In genomic region chr9:92432972-92433548, GRCh38 we compare ENCODE assay signal across 23 cellular contexts. TPM values are rescaled to one million over a fixed set of nuclear protein-coding genes. Genes with fewer than 3 reads are reported as not detected.
"Had no signal": no experiment of that assay in that cellular context is flagged by ENCODE, and none has a peak within 500 bp of the region (broad histone marks: within the 10 kb centered on the region; RNA-seq: fewer than 3 reads in every experiment).

No MANE protein-coding gene starts in this region.

- H3K4me1 Mint-ChIP-seq: activated CD4-positive, alpha-beta T cell treated with anti-CD3 and anti-CD28 coated beads, Interleukin-2, amount 10 ng/mL, durations not matched to agents 7 days and 5 days; activated T-helper 17 cell treated with anti-CD3 and anti-CD28 coated beads, Interleukin-2, amount 50 U/mL, for 72 hours had no signal

- H3K27ac ChIP-seq: VCaP had no signal

- ATAC-seq: activated T-helper 17 cell treated with anti-CD3 and anti-CD28 coated beads, Interleukin-2, amount 50 U/mL, for 72 hours; K562 had no signal

- H3K4me3 ChIP-seq: K562 had no signal

- H3K27ac Mint-ChIP-seq: activated CD4-positive, alpha-beta memory T cell treated with anti-CD3 and anti-CD28 coated beads for 36 hours; activated CD4-positive, alpha-beta T cell treated with anti-CD3 and anti-CD28 coated beads, Interleukin-2, amount 10 ng/mL, durations not matched to agents 7 days and 5 days; activated naive CD4-positive, alpha-beta T cell treated with anti-CD3 and anti-CD28 coated beads for 36 hours; activated naive CD8-positive, alpha-beta T cell; activated T-helper 17 cell treated with anti-CD3 and anti-CD28 coated beads, Interleukin-2, amount 50 U/mL, for 72 hours had no signal

- H3K9me3 Mint-ChIP-seq: activated CD4-positive, alpha-beta memory T cell treated with anti-CD3 and anti-CD28 coated beads for 36 hours; activated CD4-positive, alpha-beta T cell treated with anti-CD3 and anti-CD28 coated beads, Interleukin-2, amount 10 ng/mL, durations not matched to agents 7 days and 5 days; activated naive CD4-positive, alpha-beta T cell treated with anti-CD3 and anti-CD28 coated beads for 36 hours; activated T-helper 17 cell treated with anti-CD3 and anti-CD28 coated beads, Interleukin-2, amount 50 U/mL, for 72 hours had no signal

- H3K4me3 Mint-ChIP-seq: activated CD4-positive, alpha-beta memory T cell treated with anti-CD3 and anti-CD28 coated beads for 36 hours; activated CD4-positive, alpha-beta T cell treated with anti-CD3 and anti-CD28 coated beads, Interleukin-2, amount 10 ng/mL, durations not matched to agents 7 days and 5 days; activated naive CD4-positive, alpha-beta T cell treated with anti-CD3 and anti-CD28 coated beads for 36 hours; activated naive CD8-positive, alpha-beta T cell; activated T-helper 17 cell treated with anti-CD3 and anti-CD28 coated beads, Interleukin-2, amount 50 U/mL, for 72 hours had no signal

- DNase-seq: activated CD4-positive, alpha-beta memory T cell treated with anti-CD3 and anti-CD28 coated beads for 36 hours; activated CD4-positive, alpha-beta T cell treated with anti-CD3 and anti-CD28 coated beads, Interleukin-2, amount 10 ng/mL, durations not matched to agents 7 days and 5 days; activated CD4-positive, CD25-positive, alpha-beta regulatory T cell; activated CD8-positive, alpha-beta memory T cell treated with anti-CD3 and anti-CD28 coated beads for 24 hours; activated gamma-delta T cell; activated naive CD4-positive, alpha-beta T cell treated with anti-CD3 and anti-CD28 coated beads for 36 hours; activated T-cell treated with anti-CD3 and anti-CD28 coated beads for 4 hours; activated T-cell treated with anti-CD3 and anti-CD28 coated beads, Interleukin-2, amount 50 U/mL, for 48 hours; Karpas-422; MM.1S; NCI-H1105; NCI-H1436; NCI-H187; NCI-H2081 treated with DMSO at 0.1 percent for 48 hours; NCI-H446; SIG-M5; T-helper 1 cell had no signal

- H3K27me3 Mint-ChIP-seq: activated CD4-positive, alpha-beta memory T cell treated with anti-CD3 and anti-CD28 coated beads for 36 hours; activated CD4-positive, alpha-beta T cell treated with anti-CD3 and anti-CD28 coated beads, Interleukin-2, amount 10 ng/mL, durations not matched to agents 7 days and 5 days; activated naive CD8-positive, alpha-beta T cell; activated T-helper 17 cell treated with anti-CD3 and anti-CD28 coated beads, Interleukin-2, amount 50 U/mL, for 72 hours had no signal

RNA-seq across cellular contexts. Expression of gene OMD, which starts 8.8 kb away (rescaled TPM):
- total RNA-seq: activated CD4-positive, alpha-beta memory T cell treated with anti-CD3 and anti-CD28 coated beads for 36 hours; activated CD4-positive, alpha-beta T cell treated with anti-CD3 and anti-CD28 coated beads, Interleukin-2, amount 10 ng/mL, durations not matched to agents 7 days and 5 days; activated naive CD4-positive, alpha-beta T cell treated with anti-CD3 and anti-CD28 coated beads for 36 hours; activated T-helper 17 cell treated with anti-CD3 and anti-CD28 coated beads, Interleukin-2, amount 50 U/mL, for 72 hours; K562; RPMI7951; T-helper 2 cell treated with Interferon-gamma antibody and Interleukin-4, amounts not matched to agents 100 ng/mL and 5 ng/mL, for 36 hours had no signal

RNA-seq across cellular contexts. Expression of gene OGN, which starts 28.7 kb away (rescaled TPM):
- total RNA-seq: activated CD4-positive, alpha-beta memory T cell treated with anti-CD3 and anti-CD28 coated beads for 36 hours; activated naive CD4-positive, alpha-beta T cell treated with anti-CD3 and anti-CD28 coated beads for 36 hours; RPMI7951; T-helper 2 cell treated with Interferon-gamma antibody and Interleukin-4, amounts not matched to agents 100 ng/mL and 5 ng/mL, for 36 hours had no signal

RNA-seq across cellular contexts. Expression of gene ASPN, which starts 49.2 kb away (rescaled TPM):
- total RNA-seq: activated CD4-positive, alpha-beta memory T cell treated with anti-CD3 and anti-CD28 coated beads for 36 hours; activated CD4-positive, alpha-beta T cell treated with anti-CD3 and anti-CD28 coated beads, Interleukin-2, amount 10 ng/mL, durations not matched to agents 7 days and 5 days; activated naive CD4-positive, alpha-beta T cell treated with anti-CD3 and anti-CD28 coated beads for 36 hours; activated T-helper 17 cell treated with anti-CD3 and anti-CD28 coated beads, Interleukin-2, amount 50 U/mL, for 72 hours; K562; T-helper 2 cell treated with Interferon-gamma antibody and Interleukin-4, amounts not matched to agents 100 ng/mL and 5 ng/mL, for 36 hours had no signal
